ENCODE assay signal across 20 cellular contexts in genomic region chr17:1053661-1054360, GRCh38. TPM values are rescaled to one million over a fixed set of nuclear protein-coding genes. Genes with fewer than 3 reads are reported as not detected.
A peak's percentile ranks its signal among the peaks of the same experiment; 100 is the strongest.
DNase-seq lines count a peak whose midpoint lies in the region; ATAC-seq and TF ChIP-seq lines count a peak whose summit lies in the region.
"Had no signal": no experiment of that assay in that cellular context is flagged by ENCODE, and none has a peak within 500 bp of the region (broad histone marks: within the 10 kb centered on the region; RNA-seq: fewer than 3 reads in every experiment).

No MANE protein-coding gene starts in this region.

- H3K27ac Mint-ChIP-seq in natural killer cell treated with Interleukin-12 subunit alpha and Interleukin-12 subunit beta and Interleukin-15 and Interleukin-18, amount 100 ng/mL, for 72 hours: no peak overlapping the region
- H3K27ac Mint-ChIP-seq in natural killer cell: peak overlapping the region in 1 of 2 donors; percentile 16
- H3K27ac Mint-ChIP-seq: CD8-positive, alpha-beta T cell; IgD-negative memory B cell had no signal

- TF ChIP-seq CTCF in natural killer cell (IDR thresholded peaks at IDR 0.05): no peak
- TF ChIP-seq CTCF in left ventricle myocardium inferior (IDR thresholded peaks at IDR 0.05; ENCODE audit: borderline replicate concordance): no peak
- TF ChIP-seq CTCF in mucosa of descending colon (IDR thresholded peaks at IDR 0.05): no peak

- H3K27me3 Mint-ChIP-seq in natural killer cell treated with Interleukin-12 subunit alpha and Interleukin-12 subunit beta and Interleukin-15 and Interleukin-18, amount 100 ng/mL, for 72 hours: no peaks in the 10 kb centered on the region
- H3K27me3 Mint-ChIP-seq in natural killer cell (ENCODE audit: low read depth in 2 of 2): no peaks in the 10 kb centered on the region
- H3K27me3 Mint-ChIP-seq: IgD-negative memory B cell had no signal

- peak overlapping the region; percentile 79 for H3K27ac ChIP-seq in left ventricle myocardium inferior (replicated peaks)
- H3K27ac ChIP-seq: BLaER1 had no signal

- H3K4me1 ChIP-seq in left ventricle myocardium inferior (peaks cover 33% of the 10 kb centered on the region), mucosa of descending colon (ENCODE audit: low read depth) (no peaks in the 10 kb centered on the region)

- H3K36me3 ChIP-seq in left ventricle myocardium inferior: peaks cover 66% of the 10 kb centered on the region
- no peaks in the 10 kb centered on the region for H3K36me3 ChIP-seq in mucosa of descending colon (ENCODE audit: low read depth)

- H3K4me3 ChIP-seq in left ventricle myocardium inferior (peak overlapping the region; percentile 2), mucosa of descending colon (no peak overlapping the region)
- H3K4me3 ChIP-seq: BLaER1 had no signal

- intact Hi-C loops in natural killer cell (cut with micrococcal nuclease) (no loop called here), left ventricle myocardium inferior (cut with micrococcal nuclease) (no loop called here), mucosa of descending colon (cut with DNase I, micrococcal nuclease) (loop anchor here in 1 of 2 donors (10.0 kb wide), 1 partner anchor 49 kb away; no protein-coding TSS in a partner anchor)

- no peak overlapping the region for H3K4me3 Mint-ChIP-seq in natural killer cell treated with Interleukin-12 subunit alpha and Interleukin-12 subunit beta and Interleukin-15 and Interleukin-18, amount 100 ng/mL, for 72 hours
- H3K4me3 Mint-ChIP-seq in natural killer cell: no peak overlapping the region
- H3K4me3 Mint-ChIP-seq: CD8-positive, alpha-beta T cell had no signal

- H3K27me3 ChIP-seq in left ventricle myocardium inferior (ENCODE audit: low read depth): no peaks in the 10 kb centered on the region
- H3K27me3 ChIP-seq: BLaER1 had no signal

- no peaks in the 10 kb centered on the region for H3K9me3 Mint-ChIP-seq in natural killer cell treated with Interleukin-12 subunit alpha and Interleukin-12 subunit beta and Interleukin-15 and Interleukin-18, amount 100 ng/mL, for 72 hours
- H3K9me3 Mint-ChIP-seq in natural killer cell: no peaks in the 10 kb centered on the region
- H3K9me3 Mint-ChIP-seq: CD8-positive, alpha-beta T cell; IgD-negative memory B cell had no signal

- no peak for ATAC-seq in natural killer cell treated with Interleukin-12 subunit alpha and Interleukin-12 subunit beta and Interleukin-15 and Interleukin-18, amount 100 ng/mL, for 72 hours
- ATAC-seq in natural killer cell (no peak), mucosa of descending colon (no peak), GM21528 (IDR thresholded peaks at IDR 0.05; ENCODE audit: low FRiP score, unreplicated experiment) (no peak), GM21526 (IDR thresholded peaks at IDR 0.05; ENCODE audit: low FRiP score, unreplicated experiment) (no peak)
- ATAC-seq: CD8-positive, alpha-beta T cell had no signal

- H3K9me3 ChIP-seq in left ventricle myocardium inferior (replicated peaks) (no peaks in the 10 kb centered on the region), mucosa of descending colon (no peaks in the 10 kb centered on the region)
- H3K9me3 ChIP-seq: BLaER1 had no signal

- peaks cover 8% of the 10 kb centered on the region for H3K36me3 Mint-ChIP-seq in natural killer cell treated with Interleukin-12 subunit alpha and Interleukin-12 subunit beta and Interleukin-15 and Interleukin-18, amount 100 ng/mL, for 72 hours
- peaks cover 13% of the 10 kb centered on the region for H3K36me3 Mint-ChIP-seq in natural killer cell

- DNase-seq in natural killer cell treated with Interleukin-12 subunit alpha and Interleukin-12 subunit beta and Interleukin-15 and Interleukin-18, amount 100 ng/mL, for 72 hours (ENCODE audit: low spot score): peak; percentile 38
- DNase-seq in natural killer cell: no peak
- DNase-seq in left ventricle myocardium inferior: no peak
- peak in 2 of 3 donors; percentile 24 to 34 for DNase-seq in mucosa of descending colon
- no peak for DNase-seq in GOT3 (lab: John Stamatoyannopoulos, UW)
- no peak for DNase-seq in GM19238 (ENCODE audit: insufficient read length, low spot score)
- DNase-seq: CD8-positive, alpha-beta T cell; GDM1; H7; Kasumi-1; MM.1S; NCI-H1105 treated with DMSO at 0.1 percent for 48 hours; NCI-H1694 treated with DMSO at 0.1 percent for 48 hours; NCI-H345; NCI-H526 treated with DMSO at 0.1 percent for 48 hours; NK-92 treated with Interleukin-12 subunit alpha and Interleukin-12 subunit beta, amount 100 ng/mL, for 24 hours had no signal

- peaks cover 0 to 2% of the 10 kb centered on the region in 2 donors for H3K4me1 Mint-ChIP-seq in natural killer cell treated with Interleukin-12 subunit alpha and Interleukin-12 subunit beta and Interleukin-15 and Interleukin-18, amount 100 ng/mL, for 72 hours (ENCODE audit: low read depth in 2 of 2)
- peaks cover 0 to 8% of the 10 kb centered on the region in 2 donors for H3K4me1 Mint-ChIP-seq in natural killer cell
- H3K4me1 Mint-ChIP-seq: IgD-negative memory B cell had no signal

RNA-seq across cellular contexts. Expression of gene TIMM22, which starts 56.9 kb away (rescaled TPM):
- 10 to 100 TPM; 12.7 to 19.8 TPM for total RNA-seq in natural killer cell treated with Interleukin-12 subunit alpha and Interleukin-12 subunit beta and Interleukin-15 and Interleukin-18, amount 100 ng/mL, for 72 hours
- total RNA-seq in natural killer cell (10 to 100 TPM in 1 of 3 donors, 1 to 10 TPM in 2; 7.8 to 11.3 (median 8.9) TPM), left ventricle myocardium inferior (17.6 TPM), mucosa of descending colon (10 to 100 TPM in 2 of 3 donors, 1 to 10 TPM in 1; 8.2 to 11.4 (median 10.1) TPM)

Comparison
In these comparisons a context has a peak if more than half of its experiments do, and no peak if none do; other contexts are left out.
1. DNase-seq: peak in natural killer cell treated with Interleukin-12 subunit alpha and Interleukin-12 subunit beta and Interleukin-15 and Interleukin-18, amount 100 ng/mL, for 72 hours (single experiment) and mucosa of descending colon (2 of 3); none in natural killer cell (single experiment), left ventricle myocardium inferior (single experiment), GOT3 (single experiment) and GM19238 (single experiment).